In the genomic region with DNA sequence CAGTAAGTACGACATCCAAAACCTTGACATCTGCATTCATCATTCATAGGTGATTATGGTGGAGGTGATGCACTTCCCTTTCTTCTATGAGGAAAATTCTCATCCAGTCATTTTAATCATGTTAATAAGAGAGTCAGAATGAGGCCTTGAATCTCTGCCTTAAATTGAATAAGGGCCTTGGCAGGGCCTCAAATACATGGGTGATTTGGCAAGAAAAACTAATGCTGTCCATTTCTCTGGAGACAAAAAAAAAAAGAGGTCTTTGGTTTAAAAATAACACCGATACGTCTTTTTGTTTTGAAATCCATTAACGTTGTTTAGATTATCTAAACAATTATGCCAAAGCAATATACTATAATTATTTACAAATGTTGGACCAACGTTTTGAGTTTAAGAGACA, we compare ENCODE assay signal across 31 cellular contexts. TPM values are rescaled to one million over a fixed set of nuclear protein-coding genes. Genes with fewer than 3 reads are reported as not detected.
"Had no signal": no experiment of that assay in that cellular context is flagged by ENCODE, and none has a peak within 500 bp of the region (broad histone marks: within the 10 kb centered on the region; RNA-seq: fewer than 3 reads in every experiment).

No MANE protein-coding gene starts in this region.

- H3K27ac Mint-ChIP-seq: activated CD4-positive, alpha-beta T cell treated with anti-CD3 and anti-CD28 coated beads, Interleukin-2, amount 10 ng/mL, durations not matched to agents 24 days and 14 days; activated CD8-positive, alpha-beta T cell treated with anti-CD3 and anti-CD28 coated beads, Interleukin-2, amount 10 ng/mL, durations not matched to agents 7 days and 5 days; activated naive CD4-positive, alpha-beta T cell treated with anti-CD3 and anti-CD28 coated beads, Interleukin-2, amount 50 U/mL, for 24 hours; activated naive CD8-positive, alpha-beta T cell treated with anti-CD3 and anti-CD28 coated beads, Interleukin-2, amount 10 ng/mL, durations not matched to agents 7 days and 5 days; activated T-cell treated with anti-CD3 and anti-CD28 coated beads, Interleukin-2, amount 50 U/mL, for 24 hours; activated T-helper 2 cell treated with anti-CD3 and anti-CD28 coated beads, Interferon-gamma antibody, Interleukin-2, Interleukin-4, amounts not matched to agents 10 μg/mL and 5 μg/mL and 100 μg/mL, durations not matched to agents 14 hours and 24 hours and 36 hours had no signal

- H3K4me1 Mint-ChIP-seq: activated CD4-positive, alpha-beta T cell treated with anti-CD3 and anti-CD28 coated beads, Interleukin-2, amount 10 ng/mL, durations not matched to agents 24 days and 14 days; activated naive CD4-positive, alpha-beta T cell treated with anti-CD3 and anti-CD28 coated beads, Interleukin-2, amount 50 U/mL, for 24 hours; activated naive CD8-positive, alpha-beta T cell treated with anti-CD3 and anti-CD28 coated beads, Interleukin-2, amount 10 ng/mL, durations not matched to agents 7 days and 5 days had no signal

- H3K9me3 ChIP-seq: ascending aorta had no signal

- H3K4me3 ChIP-seq: ascending aorta, K562, PC-9 had no signal

- DNase-seq: activated CD4-positive, alpha-beta T cell treated with anti-CD3 and anti-CD28 coated beads, Interleukin-2, amount 50 U/mL, for 48 hours; activated CD8-positive, alpha-beta T cell treated with anti-CD3 and anti-CD28 coated beads, Interleukin-2, amount 10 ng/mL, durations not matched to agents 7 days and 5 days; activated gamma-delta T cell; activated naive CD4-positive, alpha-beta T cell treated with Interleukin-2 at 50 U/mL for 16 hours; activated naive CD8-positive, alpha-beta T cell treated with anti-CD3 and anti-CD28 coated beads, Interleukin-2, amount 10 ng/mL, durations not matched to agents 7 days and 5 days; activated T-cell treated with anti-CD3 and anti-CD28 coated beads, Interleukin-2, amount 50 U/mL, for 24 hours; amygdala; IMR-90; NCI-H1092; NCI-H1436 treated with DMSO at 0.1 percent for 48 hours; NCI-H1694 treated with DMSO at 0.1 percent for 48 hours; NCI-H2029; NCI-H510A; NCI-H526; NCI-H748 treated with DMSO at 0.1 percent for 48 hours; NK-92 treated with Interleukin-12 subunit alpha and Interleukin-12 subunit beta, amount 100 ng/mL, for 24 hours; PC-9; SIG-M5; SW 1271; T-helper 1 cell; T-helper 2 cell; T-helper 9 cell; WERI-Rb-1 had no signal

- H2AFZ ChIP-seq: PC-9 had no signal

- H3K27ac ChIP-seq: ascending aorta, PC-9, RWPE1, WERI-Rb-1 had no signal

- H3K36me3 Mint-ChIP-seq: activated naive CD4-positive, alpha-beta T cell treated with anti-CD3 and anti-CD28 coated beads, Interleukin-2, amount 50 U/mL, for 24 hours; activated naive CD8-positive, alpha-beta T cell treated with anti-CD3 and anti-CD28 coated beads, Interleukin-2, amount 10 ng/mL, durations not matched to agents 7 days and 5 days had no signal

- H3K9me3 Mint-ChIP-seq: activated CD4-positive, alpha-beta T cell treated with anti-CD3 and anti-CD28 coated beads, Interleukin-2, amount 10 ng/mL, durations not matched to agents 24 days and 14 days; activated naive CD4-positive, alpha-beta T cell treated with anti-CD3 and anti-CD28 coated beads, Interleukin-2, amount 50 U/mL, for 24 hours; activated naive CD8-positive, alpha-beta T cell treated with anti-CD3 and anti-CD28 coated beads, Interleukin-2, amount 10 ng/mL, durations not matched to agents 7 days and 5 days; activated T-cell treated with anti-CD3 and anti-CD28 coated beads, Interleukin-2, amount 50 U/mL, for 24 hours; activated T-helper 2 cell treated with anti-CD3 and anti-CD28 coated beads, Interferon-gamma antibody, Interleukin-2, Interleukin-4, amounts not matched to agents 10 μg/mL and 5 μg/mL and 100 μg/mL, durations not matched to agents 14 hours and 24 hours and 36 hours had no signal

- H3K4me1 ChIP-seq: ascending aorta had no signal

- ATAC-seq: activated CD8-positive, alpha-beta T cell treated with anti-CD3 and anti-CD28 coated beads, Interleukin-2, amount 10 ng/mL, durations not matched to agents 7 days and 5 days; K562; Right ventricle myocardium inferior had no signal

- H3K4me2 ChIP-seq: PC-9 had no signal

- H3K4me3 Mint-ChIP-seq: activated CD4-positive, alpha-beta T cell treated with anti-CD3 and anti-CD28 coated beads, Interleukin-2, amount 10 ng/mL, durations not matched to agents 24 days and 14 days; activated CD8-positive, alpha-beta T cell treated with anti-CD3 and anti-CD28 coated beads, Interleukin-2, amount 10 ng/mL, durations not matched to agents 7 days and 5 days; activated naive CD4-positive, alpha-beta T cell treated with anti-CD3 and anti-CD28 coated beads, Interleukin-2, amount 50 U/mL, for 24 hours; activated naive CD8-positive, alpha-beta T cell treated with anti-CD3 and anti-CD28 coated beads, Interleukin-2, amount 10 ng/mL, durations not matched to agents 7 days and 5 days; activated T-cell treated with anti-CD3 and anti-CD28 coated beads, Interleukin-2, amount 50 U/mL, for 24 hours had no signal

- H3K36me3 ChIP-seq: ascending aorta, WERI-Rb-1 had no signal

- H3K27me3 ChIP-seq: ascending aorta had no signal

RNA-seq across cellular contexts. Expression of gene COLEC12, which starts 8.1 kb away (rescaled TPM):
- total RNA-seq: activated CD4-positive, alpha-beta T cell treated with anti-CD3 and anti-CD28 coated beads, Interleukin-2, amount 10 ng/mL, durations not matched to agents 24 days and 14 days; activated CD8-positive, alpha-beta T cell treated with anti-CD3 and anti-CD28 coated beads, Interleukin-2, amount 10 ng/mL, durations not matched to agents 7 days and 5 days; activated T-helper 2 cell treated with anti-CD3 and anti-CD28 coated beads, Interferon-gamma antibody, Interleukin-2, Interleukin-4, amounts not matched to agents 10 μg/mL and 5 μg/mL and 100 μg/mL, durations not matched to agents 14 hours and 24 hours and 36 hours; OCI-LY7; PC-9 had no signal
- polyA plus RNA-seq: K562 had no signal
